Comparison of ENCODE assay signal across 10 cellular contexts in genomic region chr14:35855886-35856481, GRCh38. TPM values are rescaled to one million over a fixed set of nuclear protein-coding genes. Genes with fewer than 3 reads are reported as not detected.
DNase-seq lines count a peak whose midpoint lies in the region; ATAC-seq and TF ChIP-seq lines count a peak whose summit lies in the region.
"Had no signal": no experiment of that assay in that cellular context is flagged by ENCODE, and none has a peak within 500 bp of the region (broad histone marks: within the 10 kb centered on the region; RNA-seq: fewer than 3 reads in every experiment).

No MANE protein-coding gene starts in this region.

- peaks cover 16% of the 10 kb centered on the region for H3K4me1 Mint-ChIP-seq in neural crest cell
- no peaks in the 10 kb centered on the region for H3K4me1 Mint-ChIP-seq in activated T-helper 1 cell treated with anti-CD3 and anti-CD28 coated beads, Interleukin-12 subunit alpha, Interleukin-12 subunit beta, Interleukin-2, Interleukin-4 antibody, amounts not matched to agents 30 ng/mL and 10 ng/mL and 1 ng/mL, durations not matched to agents 14 hours and 24 hours and 36 hours (ENCODE audit: low read depth)
- H3K4me1 Mint-ChIP-seq: WTC11 had no signal

- TF ChIP-seq CTCF in neural crest cell (conservative IDR thresholded peaks at IDR 0.05): no peak

- H3K4me3 Mint-ChIP-seq in neural crest cell: no peak overlapping the region
- no peak overlapping the region for H3K4me3 Mint-ChIP-seq in activated T-helper 1 cell treated with anti-CD3 and anti-CD28 coated beads, Interleukin-12 subunit alpha, Interleukin-12 subunit beta, Interleukin-2, Interleukin-4 antibody, amounts not matched to agents 30 ng/mL and 10 ng/mL and 1 ng/mL, durations not matched to agents 14 hours and 24 hours and 36 hours
- H3K4me3 Mint-ChIP-seq: stimulated activated naive CD8-positive, alpha-beta T cell treated with anti-CD3 and anti-CD28 coated beads, Interleukin-15, Interleukin-2, amounts not matched to agents 100 ng/mL and 50 ng/mL, for 24 hours; WTC11 had no signal

- H3K27ac Mint-ChIP-seq in neural crest cell (ENCODE audit: unreplicated experiment): peak overlapping the region; percentile 23
- no peak overlapping the region for H3K27ac Mint-ChIP-seq in activated T-helper 1 cell treated with anti-CD3 and anti-CD28 coated beads, Interleukin-12 subunit alpha, Interleukin-12 subunit beta, Interleukin-2, Interleukin-4 antibody, amounts not matched to agents 30 ng/mL and 10 ng/mL and 1 ng/mL, durations not matched to agents 14 hours and 24 hours and 36 hours
- H3K27ac Mint-ChIP-seq: stimulated activated naive CD8-positive, alpha-beta T cell treated with anti-CD3 and anti-CD28 coated beads, Interleukin-15, Interleukin-2, amounts not matched to agents 100 ng/mL and 50 ng/mL, for 24 hours; WTC11 had no signal

- peak; percentile 95 for ATAC-seq in HG02852 (IDR thresholded peaks at IDR 0.05; ENCODE audit: unreplicated experiment)
- ATAC-seq: WTC11 had no signal

- intact Hi-C loops in activated T-helper 1 cell treated with anti-CD3 and anti-CD28 coated beads, Interleukin-12 subunit alpha, Interleukin-12 subunit beta, Interleukin-2, Interleukin-4 antibody, amounts not matched to agents 30 ng/mL and 10 ng/mL and 1 ng/mL, durations not matched to agents 14 hours and 24 hours and 36 hours (cut with micrococcal nuclease): no loop called here

- H3K36me3 Mint-ChIP-seq in neural crest cell (ENCODE audit: low read depth): peaks cover 24% of the 10 kb centered on the region
- peaks cover 12% of the 10 kb centered on the region for H3K36me3 Mint-ChIP-seq in activated T-helper 1 cell treated with anti-CD3 and anti-CD28 coated beads, Interleukin-12 subunit alpha, Interleukin-12 subunit beta, Interleukin-2, Interleukin-4 antibody, amounts not matched to agents 30 ng/mL and 10 ng/mL and 1 ng/mL, durations not matched to agents 14 hours and 24 hours and 36 hours (ENCODE audit: low read depth)

- peak; percentile 80 for DNase-seq in NCI-H2107 treated with DMSO at 0.1 percent for 48 hours (lab: John Stamatoyannopoulos, UW; ENCODE audit: unreplicated experiment)
- no peak for DNase-seq in NCI-H2107 (lab: John Stamatoyannopoulos, UW)
- peak; percentile 84 for DNase-seq in NCI-H146 (lab: John Stamatoyannopoulos, UW)
- no peak for DNase-seq in neural crest cell (ENCODE audit: low read depth, low spot score)
- no peak for DNase-seq in NCI-H526 treated with DMSO at 0.1 percent for 48 hours (lab: John Stamatoyannopoulos, UW)
- DNase-seq in HUDEP-2 (lab: John Stamatoyannopoulos, UW; ENCODE audit: unreplicated experiment in 76 of 76): no peak
- DNase-seq in activated T-helper 1 cell treated with anti-CD3 and anti-CD28 coated beads, Interleukin-12 subunit alpha, Interleukin-12 subunit beta, Interleukin-2, Interleukin-4 antibody, amounts not matched to agents 30 ng/mL and 10 ng/mL and 1 ng/mL, durations not matched to agents 14 hours and 24 hours and 36 hours (ENCODE audit: low spot score): no peak

- no peaks in the 10 kb centered on the region for H3K27me3 Mint-ChIP-seq in neural crest cell (ENCODE audit: low read depth)
- no peaks in the 10 kb centered on the region for H3K27me3 Mint-ChIP-seq in activated T-helper 1 cell treated with anti-CD3 and anti-CD28 coated beads, Interleukin-12 subunit alpha, Interleukin-12 subunit beta, Interleukin-2, Interleukin-4 antibody, amounts not matched to agents 30 ng/mL and 10 ng/mL and 1 ng/mL, durations not matched to agents 14 hours and 24 hours and 36 hours (ENCODE audit: insufficient read depth)
- H3K27me3 Mint-ChIP-seq: stimulated activated naive CD8-positive, alpha-beta T cell treated with anti-CD3 and anti-CD28 coated beads, Interleukin-15, Interleukin-2, amounts not matched to agents 100 ng/mL and 50 ng/mL, for 24 hours had no signal

- no peaks in the 10 kb centered on the region for H3K9me3 Mint-ChIP-seq in neural crest cell
- peaks cover 5% of the 10 kb centered on the region for H3K9me3 Mint-ChIP-seq in activated T-helper 1 cell treated with anti-CD3 and anti-CD28 coated beads, Interleukin-12 subunit alpha, Interleukin-12 subunit beta, Interleukin-2, Interleukin-4 antibody, amounts not matched to agents 30 ng/mL and 10 ng/mL and 1 ng/mL, durations not matched to agents 14 hours and 24 hours and 36 hours

RNA-seq across cellular contexts. Expression of gene BRMS1L, which starts 29.8 kb away (rescaled TPM):
- total RNA-seq in neural crest cell: 12.4 and 14.5 TPM in 2 replicates
- 6.3 and 9.1 TPM in 2 replicates for total RNA-seq in activated T-helper 1 cell treated with anti-CD3 and anti-CD28 coated beads, Interleukin-12 subunit alpha, Interleukin-12 subunit beta, Interleukin-2, Interleukin-4 antibody, amounts not matched to agents 30 ng/mL and 10 ng/mL and 1 ng/mL, durations not matched to agents 14 hours and 24 hours and 36 hours

RNA-seq across cellular contexts. Expression of gene RALGAPA1, which starts 46.9 kb away (rescaled TPM):
- 42.0 and 46.0 TPM in 2 replicates for total RNA-seq in neural crest cell
- 40.3 and 48.5 TPM in 2 replicates for total RNA-seq in activated T-helper 1 cell treated with anti-CD3 and anti-CD28 coated beads, Interleukin-12 subunit alpha, Interleukin-12 subunit beta, Interleukin-2, Interleukin-4 antibody, amounts not matched to agents 30 ng/mL and 10 ng/mL and 1 ng/mL, durations not matched to agents 14 hours and 24 hours and 36 hours

Comparison
In these comparisons a context has a peak if more than half of its experiments do, and no peak if none do; other contexts are left out.
1. DNase-seq: peak in NCI-H2107 treated with DMSO at 0.1 percent for 48 hours (single experiment) and NCI-H146 (single experiment); none in NCI-H2107 (single experiment), neural crest cell (single experiment), NCI-H526 treated with DMSO at 0.1 percent for 48 hours (single experiment), HUDEP-2 (0 of 76) and activated T-helper 1 cell treated with anti-CD3 and anti-CD28 coated beads, Interleukin-12 subunit alpha, Interleukin-12 subunit beta, Interleukin-2, Interleukin-4 antibody, amounts not matched to agents 30 ng/mL and 10 ng/mL and 1 ng/mL, durations not matched to agents 14 hours and 24 hours and 36 hours (single experiment).